Comparison of ENCODE assay signal across 24 cellular contexts in the genomic region with DNA sequence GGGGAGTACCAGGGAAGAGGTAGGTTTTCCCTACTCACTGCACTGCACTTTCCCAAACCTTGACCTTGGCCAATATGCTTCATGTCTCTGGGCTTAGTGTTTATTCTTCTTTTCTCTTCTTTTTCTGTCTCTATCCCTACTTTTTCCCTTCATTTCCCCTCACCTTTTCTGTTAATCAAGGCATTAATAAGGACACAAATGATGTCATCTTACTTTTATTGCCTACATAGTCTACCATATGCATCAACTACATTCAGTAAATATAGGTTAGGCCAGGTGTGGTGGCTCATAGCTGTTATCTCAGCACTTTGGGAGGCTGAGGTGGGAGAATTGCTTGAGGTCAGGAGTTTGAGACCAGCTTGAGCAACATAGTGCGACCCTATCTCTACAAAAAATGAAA. TPM values are rescaled to one million over a fixed set of nuclear protein-coding genes. Genes with fewer than 3 reads are reported as not detected.
"Had no signal": no experiment of that assay in that cellular context is flagged by ENCODE, and none has a peak within 500 bp of the region (broad histone marks: within the 10 kb centered on the region; RNA-seq: fewer than 3 reads in every experiment).

No MANE protein-coding gene starts in this region.

- H3K9me3 ChIP-seq: esophagus squamous epithelium, gastrocnemius medialis, heart right ventricle, left lung, lower lobe of right lung had no signal

- H3K27me3 ChIP-seq: esophagus squamous epithelium had no signal

- ATAC-seq: gastrocnemius medialis; heart right ventricle; left cardiac atrium; left lung; left ventricle myocardium superior; lower lobe of right lung; naive thymus-derived CD4-positive, alpha-beta T cell had no signal

- H3K27ac Mint-ChIP-seq: mesothelial cell of epicardium; naive thymus-derived CD4-positive, alpha-beta T cell had no signal

- H3K4me3 ChIP-seq: coronary artery, dorsolateral prefrontal cortex, esophagus squamous epithelium, gastrocnemius medialis, heart right ventricle, left lung, lower lobe of right lung had no signal

- H3K4me3 Mint-ChIP-seq: mesothelial cell of epicardium; naive thymus-derived CD4-positive, alpha-beta T cell had no signal

- H3K36me3 ChIP-seq: esophagus squamous epithelium, gastrocnemius medialis, heart right ventricle, left lung, lower lobe of right lung had no signal

- H3K36me3 Mint-ChIP-seq: mesothelial cell of epicardium had no signal

- FAIRE-seq: colon, endothelial cell of umbilical vein, islet of Langerhans, keratinocyte had no signal

- H3K27ac ChIP-seq: coronary artery, dorsolateral prefrontal cortex, esophagus squamous epithelium, gastrocnemius medialis, heart right ventricle, left lung, lower lobe of right lung had no signal

- DNase-seq: dermis blood vessel endothelial cell; dorsolateral prefrontal cortex; effector CD4-positive, alpha-beta T cell; effector memory CD4-positive, alpha-beta T cell; esophagus squamous epithelium; foreskin fibroblast; foreskin melanocyte; gastrocnemius medialis; glutamatergic neuron; head of caudate nucleus; heart right ventricle; hippocampal formation; left cardiac atrium; left lung; left ventricle myocardium superior; lower lobe of right lung; mesenchymal stem cell; naive thymus-derived CD4-positive, alpha-beta T cell had no signal

- H3K9me3 Mint-ChIP-seq: mesothelial cell of epicardium had no signal

RNA-seq across cellular contexts. Expression of a gene that starts 13.0 kb away (rescaled TPM):
- polyA plus RNA-seq: naive thymus-derived CD4-positive, alpha-beta T cell had no signal

RNA-seq across cellular contexts. Expression of a gene that starts 16.9 kb away (rescaled TPM):
- polyA plus RNA-seq: keratinocyte; naive thymus-derived CD4-positive, alpha-beta T cell had no signal
